11 cellular contexts compared by ENCODE assay signal in the genomic region with DNA sequence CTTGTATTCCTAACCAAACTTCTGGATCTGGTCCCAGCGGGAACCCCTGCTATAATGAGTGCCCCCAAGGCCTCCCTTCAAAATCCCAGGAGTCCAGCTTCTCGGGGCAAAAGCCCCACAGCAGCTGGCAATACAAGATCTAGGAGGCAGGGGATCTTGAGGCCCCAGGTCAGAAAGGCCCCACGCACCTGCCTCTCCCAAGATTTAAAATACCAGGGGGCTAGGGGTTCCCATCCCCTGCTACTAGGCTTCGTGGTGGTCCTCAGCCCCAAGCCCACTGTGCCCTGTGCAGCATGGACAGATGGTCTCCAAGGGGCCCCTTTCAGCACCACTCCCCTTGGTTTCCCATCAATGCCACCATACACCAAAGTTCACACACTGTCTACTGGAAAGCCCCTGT. TPM values are rescaled to one million over a fixed set of nuclear protein-coding genes. Genes with fewer than 3 reads are reported as not detected.
DNase-seq lines count a peak whose midpoint lies in the region; ATAC-seq and TF ChIP-seq lines count a peak whose summit lies in the region.
"Had no signal": no experiment of that assay in that cellular context is flagged by ENCODE, and none has a peak within 500 bp of the region (broad histone marks: within the 10 kb centered on the region; RNA-seq: fewer than 3 reads in every experiment).

No MANE protein-coding gene starts in this region.

- H4K20me1 ChIP-seq in smooth muscle cell (ENCODE audit: low read depth): no peaks in the 10 kb centered on the region

- peak overlapping the region; percentile 80 for H3K9ac ChIP-seq in smooth muscle cell (ENCODE audit: low read depth)

- H3K9me3 ChIP-seq in smooth muscle cell (replicated peaks; ENCODE audit: low read depth): no peaks in the 10 kb centered on the region
- H3K9me3 ChIP-seq: esophagus squamous epithelium had no signal

- peak overlapping the region; percentile 92 for H3K27ac ChIP-seq in smooth muscle cell (ENCODE audit: low read depth)

- no peaks in the 10 kb centered on the region for H3K27me3 Mint-ChIP-seq in activated CD8-positive, alpha-beta memory T cell treated with anti-CD3 and anti-CD28 coated beads, Interleukin-2, amount 10 ng/mL, durations not matched to agents 7 days and 5 days
- no peaks in the 10 kb centered on the region for H3K27me3 Mint-ChIP-seq in activated CD4-positive, alpha-beta memory T cell treated with anti-CD3 and anti-CD28 coated beads, Interleukin-2, amount 10 ng/mL, durations not matched to agents 7 days and 5 days

- DNase-seq in activated CD8-positive, alpha-beta memory T cell treated with anti-CD3 and anti-CD28 coated beads, Interleukin-2, amount 10 ng/mL, durations not matched to agents 7 days and 5 days: no peak
- DNase-seq in activated CD8-positive, alpha-beta memory T cell treated with anti-CD3 and anti-CD28 coated beads, Interleukin-2, amount 50 U/mL, for 4 hours: no peak
- no peak for DNase-seq in activated CD4-positive, alpha-beta memory T cell treated with anti-CD3 and anti-CD28 coated beads, Interleukin-2, amount 10 ng/mL, durations not matched to agents 7 days and 5 days
- no peak for DNase-seq in smooth muscle cell (lab: John Stamatoyannopoulos, UW; ENCODE audit: unreplicated experiment)
- no peak for DNase-seq in DMS 273 treated with DMSO at 0.1 percent for 48 hours (lab: John Stamatoyannopoulos, UW)
- DNase-seq: esophagus squamous epithelium, NCI-H187 treated with DMSO at 0.1 percent for 48 hours had no signal

- no peaks in the 10 kb centered on the region for H3K79me2 ChIP-seq in smooth muscle cell (ENCODE audit: low read depth)

- H3K4me1 ChIP-seq in smooth muscle cell (ENCODE audit: low read depth): peaks cover 10% of the 10 kb centered on the region

- no peaks in the 10 kb centered on the region for H3K9me3 Mint-ChIP-seq in activated CD8-positive, alpha-beta memory T cell treated with anti-CD3 and anti-CD28 coated beads, Interleukin-2, amount 10 ng/mL, durations not matched to agents 7 days and 5 days (ENCODE audit: low read depth)
- H3K9me3 Mint-ChIP-seq in activated CD4-positive, alpha-beta memory T cell treated with anti-CD3 and anti-CD28 coated beads, Interleukin-2, amount 10 ng/mL, durations not matched to agents 7 days and 5 days: no peaks in the 10 kb centered on the region

- CTCF ChIA-PET in activated CD8-positive, alpha-beta memory T cell treated with anti-CD3 and anti-CD28 coated beads, Interleukin-2, amount 10 ng/mL, durations not matched to agents 7 days and 5 days (lab: Charles Lee): interaction anchor here (0.7 to 18.5 kb wide), 14 partner anchors 9 to 251 kb away, joined by 3 to 668 read pairs (median 6); partner anchors contain the start of gene SEMA7A
- CTCF ChIA-PET in activated CD4-positive, alpha-beta memory T cell treated with anti-CD3 and anti-CD28 coated beads, Interleukin-2, amount 10 ng/mL, durations not matched to agents 7 days and 5 days (lab: Charles Lee): interaction anchor here (1.3 to 9.7 kb wide), 9 partner anchors 9 to 249 kb away, joined by 5 to 248 read pairs (median 15); partner anchors contain the start of genes SEMA7A and UBL7

- H2AFZ ChIP-seq in smooth muscle cell (ENCODE audit: low read depth): no peak overlapping the region

- H3K36me3 Mint-ChIP-seq in activated CD8-positive, alpha-beta memory T cell treated with anti-CD3 and anti-CD28 coated beads, Interleukin-2, amount 10 ng/mL, durations not matched to agents 7 days and 5 days: no peaks in the 10 kb centered on the region
- H3K36me3 Mint-ChIP-seq in activated CD4-positive, alpha-beta memory T cell treated with anti-CD3 and anti-CD28 coated beads, Interleukin-2, amount 10 ng/mL, durations not matched to agents 7 days and 5 days (ENCODE audit: low read depth): no peaks in the 10 kb centered on the region

- no peak for TF ChIP-seq CTCF in smooth muscle cell (IDR thresholded peaks at IDR 0.05; ENCODE audit: borderline replicate concordance, insufficient read depth, poor library complexity, severe bottlenecking)

- no peaks in the 10 kb centered on the region for H3F3A ChIP-seq in smooth muscle cell (ENCODE audit: low read depth)

- H3K36me3 ChIP-seq in smooth muscle cell (ENCODE audit: low read depth): no peaks in the 10 kb centered on the region
- H3K36me3 ChIP-seq: esophagus squamous epithelium had no signal

- peak overlapping the region; percentile 100 for H3K27ac Mint-ChIP-seq in activated CD8-positive, alpha-beta memory T cell treated with anti-CD3 and anti-CD28 coated beads, Interleukin-2, amount 10 ng/mL, durations not matched to agents 7 days and 5 days
- peak overlapping the region; percentile 93 for H3K27ac Mint-ChIP-seq in activated CD4-positive, alpha-beta memory T cell treated with anti-CD3 and anti-CD28 coated beads, Interleukin-2, amount 10 ng/mL, durations not matched to agents 7 days and 5 days

- POLR2A ChIA-PET in activated CD4-positive, alpha-beta memory T cell treated with anti-CD3 and anti-CD28 coated beads, Interleukin-2, amount 10 ng/mL, durations not matched to agents 7 days and 5 days (lab: Charles Lee): interaction anchor here (1.1 to 4.2 kb wide), 8 partner anchors 8 to 163 kb away, joined by 3 to 42 read pairs (median 12); partner anchors contain the start of genes ARID3B and UBL7

- WGBS in smooth muscle cell (ENCODE audit: low lambda C conversion rate): 100% methylated on average over 4 of the region's 4 CpGs

- ATAC-seq in activated CD8-positive, alpha-beta memory T cell treated with anti-CD3 and anti-CD28 coated beads, Interleukin-2, amount 10 ng/mL, durations not matched to agents 7 days and 5 days: no peak
- ATAC-seq in HG02938 (IDR thresholded peaks at IDR 0.05; ENCODE audit: unreplicated experiment) (peak; percentile 3), HG03139 (IDR thresholded peaks at IDR 0.05; ENCODE audit: unreplicated experiment) (no peak), GM18873 (IDR thresholded peaks at IDR 0.05; ENCODE audit: low FRiP score, unreplicated experiment) (no peak)

- peak overlapping the region; percentile 3 for H3K4me3 Mint-ChIP-seq in activated CD8-positive, alpha-beta memory T cell treated with anti-CD3 and anti-CD28 coated beads, Interleukin-2, amount 10 ng/mL, durations not matched to agents 7 days and 5 days
- no peak overlapping the region for H3K4me3 Mint-ChIP-seq in activated CD4-positive, alpha-beta memory T cell treated with anti-CD3 and anti-CD28 coated beads, Interleukin-2, amount 10 ng/mL, durations not matched to agents 7 days and 5 days

- peaks cover 57% of the 10 kb centered on the region for H3K4me1 Mint-ChIP-seq in activated CD8-positive, alpha-beta memory T cell treated with anti-CD3 and anti-CD28 coated beads, Interleukin-2, amount 10 ng/mL, durations not matched to agents 7 days and 5 days
- H3K4me1 Mint-ChIP-seq in activated CD4-positive, alpha-beta memory T cell treated with anti-CD3 and anti-CD28 coated beads, Interleukin-2, amount 10 ng/mL, durations not matched to agents 7 days and 5 days: peaks cover 49% of the 10 kb centered on the region

- H3K4me3 ChIP-seq in smooth muscle cell: no peak overlapping the region
- H3K4me3 ChIP-seq: esophagus squamous epithelium, skin epidermis had no signal

- H3K27me3 ChIP-seq in smooth muscle cell (ENCODE audit: low read depth): no peaks in the 10 kb centered on the region

- H3K4me2 ChIP-seq in smooth muscle cell: no peak overlapping the region

RNA-seq across cellular contexts. Expression of gene CYP11A1, which starts 15.8 kb away (rescaled TPM):
- under 1 TPM in 1 of 2 experiments, not detected in 1; 0.55 TPM for total RNA-seq in activated CD8-positive, alpha-beta memory T cell treated with anti-CD3 and anti-CD28 coated beads, Interleukin-2, amount 10 ng/mL, durations not matched to agents 7 days and 5 days
- not detected for total RNA-seq in activated CD4-positive, alpha-beta memory T cell treated with anti-CD3 and anti-CD28 coated beads, Interleukin-2, amount 10 ng/mL, durations not matched to agents 7 days and 5 days
- 2.2 and 6.6 TPM in 2 replicates for total RNA-seq in smooth muscle cell
- polyA plus RNA-seq in smooth muscle cell: 3.5 and 5.1 TPM in 2 replicates

RNA-seq across cellular contexts. Expression of gene SEMA7A, which starts 50.5 kb away (rescaled TPM):
- total RNA-seq in activated CD8-positive, alpha-beta memory T cell treated with anti-CD3 and anti-CD28 coated beads, Interleukin-2, amount 10 ng/mL, durations not matched to agents 7 days and 5 days: 10 to 100 TPM; 26.4 to 32.9 TPM
- 1 to 10 TPM; 3.8 to 4.3 TPM for total RNA-seq in activated CD4-positive, alpha-beta memory T cell treated with anti-CD3 and anti-CD28 coated beads, Interleukin-2, amount 10 ng/mL, durations not matched to agents 7 days and 5 days
- total RNA-seq in smooth muscle cell: 33.7 and 44.5 TPM in 2 replicates
- 9.3 and 14.9 TPM in 2 replicates for polyA plus RNA-seq in smooth muscle cell
